7 cellular contexts compared by ENCODE assay signal in genomic region chr17:42360388-42360787, GRCh38. TPM values are rescaled to one million over a fixed set of nuclear protein-coding genes. Genes with fewer than 3 reads are reported as not detected.
DNase-seq lines count a peak whose midpoint lies in the region; ATAC-seq and TF ChIP-seq lines count a peak whose summit lies in the region.
"Not testable (repeated sequence)": the region's sequence is repeated elsewhere in the genome, so short reads cannot be mapped to it uniquely, and the experiment has no call there.

No MANE protein-coding gene starts in this region.

- peaks cover 71% of the 10 kb centered on the region for H3K4me1 Mint-ChIP-seq in activated CD8-positive, alpha-beta T cell treated with anti-CD3 and anti-CD28 coated beads for 36 hours (ENCODE audit: low read depth)

- TF ChIP-seq RAD21 in Ishikawa (IDR thresholded peaks at IDR 0.05; ENCODE audit: low read depth), result not testable (repeated sequence)

- 95% methylated on average over 2 of the region's 2 CpGs for WGBS in esophagus muscularis mucosa
- 93% methylated on average over 2 of the region's 2 CpGs for WGBS in right cardiac atrium

- not testable (repeated sequence) for TF ChIP-seq EP300 in Ishikawa (IDR thresholded peaks at IDR 0.05; ENCODE audit: borderline replicate concordance); esophagus muscularis mucosa (IDR thresholded peaks at IDR 0.05)

- not testable (repeated sequence) for H3K9me3 Mint-ChIP-seq in activated CD8-positive, alpha-beta T cell treated with anti-CD3 and anti-CD28 coated beads for 36 hours

- peak overlapping the region; percentile 25 for H3K27ac Mint-ChIP-seq in activated CD8-positive, alpha-beta T cell treated with anti-CD3 and anti-CD28 coated beads for 36 hours

- CTCF ChIA-PET in activated CD8-positive, alpha-beta T cell treated with anti-CD3 and anti-CD28 coated beads for 36 hours (lab: Charles Lee), result interaction anchor here (1.8 kb wide), 1 partner anchor 39 kb away, joined by 9 read pairs; no protein-coding TSS in a partner anchor

- H3K27me3 Mint-ChIP-seq in activated CD8-positive, alpha-beta T cell treated with anti-CD3 and anti-CD28 coated beads for 36 hours, result not testable (repeated sequence)

- not testable (repeated sequence) for H3K9me3 ChIP-seq in esophagus muscularis mucosa; right cardiac atrium (ENCODE audit: control insufficient read depth, low read length); osteoblast (ENCODE audit: low read depth, low read length); tibial artery

- peaks cover 59% of the 10 kb centered on the region for H3K36me3 Mint-ChIP-seq in activated CD8-positive, alpha-beta T cell treated with anti-CD3 and anti-CD28 coated beads for 36 hours (ENCODE audit: low read depth)

- not testable (repeated sequence) for H3K4me2 ChIP-seq in osteoblast (ENCODE audit: insufficient read depth, low read length)

- not testable (repeated sequence) for TF ChIP-seq POLR2A in esophagus muscularis mucosa (IDR thresholded peaks at IDR 0.05; ENCODE audit: low read depth)

- intact Hi-C loops in activated CD8-positive, alpha-beta T cell treated with anti-CD3 and anti-CD28 coated beads for 36 hours (cut with micrococcal nuclease); esophagus muscularis mucosa (cut with DNase I); right cardiac atrium (cut with DNase I); tibial artery (cut with DNase I; ENCODE audit: low total_unique reads): not testable (repeated sequence)

- H2AFZ ChIP-seq in osteoblast (ENCODE audit: low read length), result not testable (repeated sequence)

- TF ChIP-seq CTCF in activated CD8-positive, alpha-beta T cell treated with anti-CD3 and anti-CD28 coated beads for 36 hours (IDR thresholded peaks at IDR 0.05); esophagus muscularis mucosa (IDR thresholded peaks at IDR 0.05); osteoblast (IDR thresholded peaks at IDR 0.05; ENCODE audit: extremely low read depth, low read depth, low read length); tibial artery (IDR thresholded peaks at IDR 0.05): not testable (repeated sequence)

- H3K27me3 ChIP-seq in esophagus muscularis mucosa; right cardiac atrium (ENCODE audit: control insufficient read depth, insufficient read depth); osteoblast (ENCODE audit: insufficient read depth, low read length); tibial artery: not testable (repeated sequence)

- H3K27ac ChIP-seq in esophagus muscularis mucosa (replicated peaks in 1 of 4) (peak overlapping the region in 3 of 4 donors; percentile 11 to 37 (median 30)), osteoblast (ENCODE audit: low read depth, low read length) (peak overlapping the region; percentile 1), tibial artery (peak overlapping the region in 1 of 2 donors; percentile 64)
- H3K27ac ChIP-seq in right cardiac atrium (ENCODE audit: low read length), result not testable (repeated sequence)

- not testable (repeated sequence) for ATAC-seq in activated CD8-positive, alpha-beta T cell treated with anti-CD3 and anti-CD28 coated beads for 36 hours; right cardiac atrium

- DNase-seq in activated CD8-positive, alpha-beta T cell treated with anti-CD3 and anti-CD28 coated beads for 36 hours; esophagus muscularis mucosa (ENCODE audit: extremely low spot score); osteoblast (ENCODE audit: insufficient read length, low spot score, missing footprints): not testable (repeated sequence)
- DNase-seq in astrocyte of the hippocampus (ENCODE audit: low read depth, low spot score), result peak; percentile 57
- peak in 2 of 3 donors; percentile 54 to 75 for DNase-seq in right cardiac atrium
- peak; percentile 45 to 78 for DNase-seq in tibial artery

- H3K4me3 ChIP-seq in esophagus muscularis mucosa; right cardiac atrium (ENCODE audit: low read length); osteoblast (ENCODE audit: insufficient read depth, low read length); tibial artery: not testable (repeated sequence)

- peaks cover 0 to 10% (median 2%) of the 10 kb centered on the region in 4 donors for H3K36me3 ChIP-seq in esophagus muscularis mucosa
- peaks cover 12% of the 10 kb centered on the region for H3K36me3 ChIP-seq in osteoblast (ENCODE audit: insufficient read depth, low read length)
- H3K36me3 ChIP-seq in tibial artery, result not testable (repeated sequence)

- peaks cover 85% of the 10 kb centered on the region for H3K79me2 ChIP-seq in osteoblast (ENCODE audit: insufficient read depth, low read length)

- POLR2A ChIA-PET in activated CD8-positive, alpha-beta T cell treated with anti-CD3 and anti-CD28 coated beads for 36 hours (lab: Charles Lee), result interaction anchor here (1.0 to 1.3 kb wide), 3 partner anchors 20 to 49 kb away, joined by 4 to 6 read pairs (median 4); no protein-coding TSS in a partner anchor

- H3K4me1 ChIP-seq in esophagus muscularis mucosa, result peaks cover 69 to 90% (median 88%) of the 10 kb centered on the region in 4 donors
- H3K4me1 ChIP-seq in right cardiac atrium (ENCODE audit: control insufficient read depth, insufficient read depth, low read length), result peaks cover 29% of the 10 kb centered on the region
- peaks cover 46% of the 10 kb centered on the region for H3K4me1 ChIP-seq in osteoblast (ENCODE audit: insufficient read depth, low read length)
- H3K4me1 ChIP-seq in tibial artery, result peaks cover 0 to 98% (median 59%) of the 10 kb centered on the region in 4 donors

- peaks cover 55% of the 10 kb centered on the region for H4K20me1 ChIP-seq in osteoblast (ENCODE audit: insufficient read depth, low read length)

- H3K4me3 Mint-ChIP-seq in activated CD8-positive, alpha-beta T cell treated with anti-CD3 and anti-CD28 coated beads for 36 hours, result not testable (repeated sequence)

TF ChIP-seq in Ishikawa, 13 proteins besides CTCF, POLR2A, EP300 and RAD21:
- peak; percentile 54 for TF ChIP-seq NFIC (IDR thresholded peaks at IDR 0.05)

RNA-seq across cellular contexts. Expression of gene STAT3, which starts 27.9 kb away (rescaled TPM):
- 100 to 1,000 TPM; 276 to 286 TPM for total RNA-seq in activated CD8-positive, alpha-beta T cell treated with anti-CD3 and anti-CD28 coated beads for 36 hours
- total RNA-seq in esophagus muscularis mucosa, result 100 to 1,000 TPM; 137 to 260 (median 211) TPM
- total RNA-seq in right cardiac atrium, result 100 to 1,000 TPM; 100 to 192 (median 105) TPM
- 46.9 TPM for polyA plus RNA-seq in right cardiac atrium
- total RNA-seq in osteoblast, result 197 and 206 TPM in 2 replicates
